ENCODE assay signal across 7 cellular contexts in genomic region chr2:204145197-204146190, GRCh38.
DNase-seq lines count a peak whose midpoint lies in the region; ATAC-seq and TF ChIP-seq lines count a peak whose summit lies in the region.

No MANE protein-coding gene starts in this region.

- TF ChIP-seq CTCF in GM13977 (IDR thresholded peaks at IDR 0.05; ENCODE audit: extremely low read depth, insufficient read depth, missing control alignments), result peak; percentile 97
- peak; percentile 97 for TF ChIP-seq CTCF in astrocyte of the cerebellum (IDR thresholded peaks at IDR 0.05; ENCODE audit: low read depth, low read length, missing control alignments)

- in situ Hi-C loops in GM13977 (cut with MboI; ENCODE audit: low pct_unique_long_range_greater_than_20kb, low sequenced_read_pairs, unreplicated experiment) (no loop called here), astrocyte of the cerebellum (cut with HindIII; ENCODE audit: low sequenced_read_pairs) (no loop called here)

- H3K4me3 ChIP-seq in astrocyte of the cerebellum (ENCODE audit: low read depth, low read length), result no peak overlapping the region
- H3K4me3 ChIP-seq in skeletal muscle cell (ENCODE audit: low read depth, low read length), result peak overlapping the region; percentile 32

- ATAC-seq in HG02870 (IDR thresholded peaks at IDR 0.05; ENCODE audit: unreplicated experiment), result peak; percentile 98

- DNase-seq in GM13977 (ENCODE audit: low spot score), result peak; percentile 58
- DNase-seq in NCI-H1436 (lab: John Stamatoyannopoulos, UW), result peak; percentile 80
- peak; percentile 46 for DNase-seq in T-helper 22 cell (ENCODE audit: low read depth)
- DNase-seq in astrocyte of the cerebellum (ENCODE audit: low read depth), result peak; percentile 45
- DNase-seq in iPS DF 19.7 (ENCODE audit: low read depth, low spot score), result peak; percentile 45
- DNase-seq in skeletal muscle cell (ENCODE audit: low read depth), result peak; percentile 16

Comparison
In these comparisons a context has a peak if more than half of its experiments do, and no peak if none do; other contexts are left out.
1. DNase-seq: peak in every context shown above with its lines; median percentile 80 in NCI-H1436; 58 in GM13977; 46 in T-helper 22 cell; 45 in astrocyte of the cerebellum; 45 in iPS DF 19.7; 16 in skeletal muscle cell.